Comparison of ENCODE assay signal across 17 cellular contexts in genomic region chr4:81807927-81808672, GRCh38.
DNase-seq lines count a peak whose midpoint lies in the region; ATAC-seq, FAIRE-seq and TF ChIP-seq lines count a peak whose summit lies in the region.
"Had no signal": no experiment of that assay in that cellular context is flagged by ENCODE, and none has a peak within 500 bp of the region (broad histone marks: within the 10 kb centered on the region; RNA-seq: fewer than 3 reads in every experiment).

No MANE protein-coding gene starts in this region.

- H3K4me1 ChIP-seq in K562 (replicated peaks in 1 of 2; ENCODE audit: control insufficient read depth in 2 of 2, insufficient read depth in 2 of 2, low read length in 2 of 2) = peaks cover 21 to 41% of the 10 kb centered on the region in 2 experiments
- no peaks in the 10 kb centered on the region for H3K4me1 ChIP-seq in ovary (ENCODE audit: insufficient read depth)

- H3K4me3 ChIP-seq in K562 (no peak overlapping the region), ovary (no peak overlapping the region)
- H3K4me3 ChIP-seq: mucosa of descending colon had no signal

- H3K4me2 ChIP-seq in K562 (ENCODE audit: insufficient read depth, low read length) = peak overlapping the region; percentile 69

- peak; percentile 80 for ATAC-seq in K562
- ATAC-seq: activated naive CD4-positive, alpha-beta T cell treated with anti-CD3 and anti-CD28 coated beads, Interleukin-2, amount 50 U/mL, for 72 hours; mucosa of descending colon; Panc1; stimulated activated effector memory CD8-positive, alpha-beta T cell treated with anti-CD3 and anti-CD28 coated beads, Interleukin-12 subunit alpha, Interleukin-12 subunit beta, amount 100 ng/mL, for 72 hours had no signal

- in situ Hi-C loops in K562 (cut with MboI) = no loop called here

- intact Hi-C loops in K562 (cut with micrococcal nuclease) = no loop called here
- intact Hi-C loops in ovary (cut with DNase I) = no loop called here
- intact Hi-C loops in activated CD4-positive, alpha-beta T cell treated with anti-CD3 and anti-CD28 coated beads, Interleukin-2, amount 10 ng/mL, durations not matched to agents 24 days and 14 days (cut with micrococcal nuclease) = no loop called here

- WGBS in K562 (ENCODE audit: insufficient coverage, low coverage, missing lambda C conversion rate) = 0% methylated on average over 2 of the region's 2 CpGs
- 31 to 39% (median 34%) methylated on average over 2 of the region's 2 CpGs for WGBS in ovary, 3 donors

- H3K27me3 Mint-ChIP-seq in activated naive CD4-positive, alpha-beta T cell treated with anti-CD3 and anti-CD28 coated beads, Interleukin-2, amount 10 ng/mL, durations not matched to agents 7 days and 5 days = no peaks in the 10 kb centered on the region
- peaks cover 5% of the 10 kb centered on the region for H3K27me3 Mint-ChIP-seq in activated CD4-positive, alpha-beta T cell treated with anti-CD3 and anti-CD28 coated beads, Interleukin-2, amount 10 ng/mL, durations not matched to agents 24 days and 14 days

- POLR2A ChIA-PET in K562 (lab: Yijun Ruan, JAX) = no interaction called here

- no peaks in the 10 kb centered on the region for H3K27me3 ChIP-seq in K562 (ENCODE audit: control insufficient read depth in 2 of 2, insufficient read depth in 2 of 2, low read length in 2 of 2)
- H3K27me3 ChIP-seq in ovary = no peaks in the 10 kb centered on the region

- H3K9me1 ChIP-seq in K562 (ENCODE audit: control insufficient read depth, insufficient read depth, low read length) = peaks cover 4% of the 10 kb centered on the region

- no peak overlapping the region for H3K27ac Mint-ChIP-seq in activated naive CD4-positive, alpha-beta T cell treated with anti-CD3 and anti-CD28 coated beads, Interleukin-2, amount 10 ng/mL, durations not matched to agents 7 days and 5 days
- no peak overlapping the region for H3K27ac Mint-ChIP-seq in activated CD4-positive, alpha-beta T cell treated with anti-CD3 and anti-CD28 coated beads, Interleukin-2, amount 10 ng/mL, durations not matched to agents 24 days and 14 days
- H3K27ac Mint-ChIP-seq: activated naive CD4-positive, alpha-beta T cell treated with anti-CD3 and anti-CD28 coated beads, Interleukin-2, amount 50 U/mL, for 72 hours; stimulated activated effector memory CD8-positive, alpha-beta T cell treated with anti-CD3 and anti-CD28 coated beads, Interleukin-12 subunit alpha, Interleukin-12 subunit beta, amount 100 ng/mL, for 72 hours; T-helper 2 cell treated with Interferon-gamma antibody and Interleukin-4, amounts not matched to agents 5 μg/mL and 100 μg/mL, for 36 hours had no signal

- TF ChIP-seq CTCF in K562 (IDR thresholded peaks at IDR 0.05 in 2 of 3, conservative IDR thresholded peaks at IDR 0.05 in 1 of 3; ENCODE audit: insufficient read depth in 2 of 3, low read depth in 1 of 3, low read length in 3 of 3) = no peak
- no peak for TF ChIP-seq CTCF in ovary (IDR thresholded peaks at IDR 0.05)

- no peaks in the 10 kb centered on the region for H3K36me3 Mint-ChIP-seq in activated naive CD4-positive, alpha-beta T cell treated with anti-CD3 and anti-CD28 coated beads, Interleukin-2, amount 10 ng/mL, durations not matched to agents 7 days and 5 days
- no peaks in the 10 kb centered on the region for H3K36me3 Mint-ChIP-seq in activated CD4-positive, alpha-beta T cell treated with anti-CD3 and anti-CD28 coated beads, Interleukin-2, amount 10 ng/mL, durations not matched to agents 24 days and 14 days (ENCODE audit: low read depth)
- H3K36me3 Mint-ChIP-seq: activated naive CD4-positive, alpha-beta T cell treated with anti-CD3 and anti-CD28 coated beads, Interleukin-2, amount 50 U/mL, for 72 hours; stimulated activated effector memory CD8-positive, alpha-beta T cell treated with anti-CD3 and anti-CD28 coated beads, Interleukin-12 subunit alpha, Interleukin-12 subunit beta, amount 100 ng/mL, for 72 hours had no signal

- H3K9me3 ChIP-seq in K562 (replicated peaks; ENCODE audit: control insufficient read depth, insufficient read depth, low read depth, low read length) = no peaks in the 10 kb centered on the region
- no peaks in the 10 kb centered on the region for H3K9me3 ChIP-seq in ovary
- H3K9me3 ChIP-seq: mucosa of descending colon had no signal

- no peaks in the 10 kb centered on the region for H4K20me1 ChIP-seq in K562 (replicated peaks; ENCODE audit: control insufficient read depth, insufficient read depth, low read length)

- TF ChIP-seq POLR2A in K562 (conservative IDR thresholded peaks at IDR 0.05) = no peak
- TF ChIP-seq POLR2A in ovary (IDR thresholded peaks at IDR 0.05) = no peak

- DNase-seq in DMS 273 (lab: John Stamatoyannopoulos, UW; ENCODE audit: unreplicated experiment) = peak; percentile 79
- DNase-seq in NCI-H1417 (lab: John Stamatoyannopoulos, UW) = peak; percentile 88 to 100 (median 98)
- DNase-seq in NCI-H510A (lab: John Stamatoyannopoulos, UW) = peak; percentile 69
- DNase-seq in K562 (ENCODE audit: extremely low read depth in 1 of 4, low spot score in 3 of 4) = peak in 2 of 4 experiments; percentile 65 to 78
- no peak for DNase-seq in activated CD4-positive, alpha-beta T cell treated with anti-CD3 and anti-CD28 coated beads for 1 hour
- no peak for DNase-seq in activated naive CD4-positive, alpha-beta T cell treated with anti-CD3 and anti-CD28 coated beads, Interleukin-2, amount 10 ng/mL, durations not matched to agents 7 days and 5 days
- DNase-seq in ovary = no peak
- no peak for DNase-seq in activated CD4-positive, alpha-beta T cell treated with anti-CD3 and anti-CD28 coated beads, Interleukin-2, amount 10 ng/mL, durations not matched to agents 24 days and 14 days
- DNase-seq: activated CD8-positive, alpha-beta memory T cell treated with anti-CD3 and anti-CD28 coated beads for 24 hours; Karpas-422; mucosa of descending colon; posterior cingulate gyrus had no signal

- peak; percentile 89 for FAIRE-seq in K562 (lab: Jason Lieb, UNC)
- FAIRE-seq: GM18507 had no signal

- no peak overlapping the region for H3K4me3 Mint-ChIP-seq in activated naive CD4-positive, alpha-beta T cell treated with anti-CD3 and anti-CD28 coated beads, Interleukin-2, amount 10 ng/mL, durations not matched to agents 7 days and 5 days
- no peak overlapping the region for H3K4me3 Mint-ChIP-seq in activated CD4-positive, alpha-beta T cell treated with anti-CD3 and anti-CD28 coated beads, Interleukin-2, amount 10 ng/mL, durations not matched to agents 24 days and 14 days
- H3K4me3 Mint-ChIP-seq: stimulated activated effector memory CD8-positive, alpha-beta T cell treated with anti-CD3 and anti-CD28 coated beads, Interleukin-12 subunit alpha, Interleukin-12 subunit beta, amount 100 ng/mL, for 72 hours; T-helper 2 cell treated with Interferon-gamma antibody and Interleukin-4, amounts not matched to agents 5 μg/mL and 100 μg/mL, for 36 hours had no signal

- no peaks in the 10 kb centered on the region for H3K9me3 Mint-ChIP-seq in activated naive CD4-positive, alpha-beta T cell treated with anti-CD3 and anti-CD28 coated beads, Interleukin-2, amount 10 ng/mL, durations not matched to agents 7 days and 5 days
- H3K9me3 Mint-ChIP-seq in activated CD4-positive, alpha-beta T cell treated with anti-CD3 and anti-CD28 coated beads, Interleukin-2, amount 10 ng/mL, durations not matched to agents 24 days and 14 days = peaks cover 5% of the 10 kb centered on the region
- H3K9me3 Mint-ChIP-seq: activated naive CD4-positive, alpha-beta T cell treated with anti-CD3 and anti-CD28 coated beads, Interleukin-2, amount 50 U/mL, for 72 hours; stimulated activated effector memory CD8-positive, alpha-beta T cell treated with anti-CD3 and anti-CD28 coated beads, Interleukin-12 subunit alpha, Interleukin-12 subunit beta, amount 100 ng/mL, for 72 hours; T-helper 2 cell treated with Interferon-gamma antibody and Interleukin-4, amounts not matched to agents 5 μg/mL and 100 μg/mL, for 36 hours had no signal

- H3K4me1 Mint-ChIP-seq in activated naive CD4-positive, alpha-beta T cell treated with anti-CD3 and anti-CD28 coated beads, Interleukin-2, amount 10 ng/mL, durations not matched to agents 7 days and 5 days = no peaks in the 10 kb centered on the region
- peaks cover 2% of the 10 kb centered on the region for H3K4me1 Mint-ChIP-seq in activated CD4-positive, alpha-beta T cell treated with anti-CD3 and anti-CD28 coated beads, Interleukin-2, amount 10 ng/mL, durations not matched to agents 24 days and 14 days

- peak overlapping the region; percentile 40 for H2AFZ ChIP-seq in K562 (ENCODE audit: low read depth, low read length)

- CTCF ChIA-PET in K562 (lab: Yijun Ruan, JAX; ENCODE audit: low intra/inter-chr PET ratio) = no interaction called here
- CTCF ChIA-PET in activated naive CD4-positive, alpha-beta T cell treated with anti-CD3 and anti-CD28 coated beads, Interleukin-2, amount 10 ng/mL, durations not matched to agents 7 days and 5 days (lab: Charles Lee) = interaction anchor here (1.0 kb wide), 1 partner anchor 9 kb away, joined by 3 read pairs; no protein-coding TSS in a partner anchor

- no peak for TF ChIP-seq RAD21 in K562 (CRISPR knock-in tag; conservative IDR thresholded peaks at IDR 0.05 in 1 of 2, IDR thresholded peaks at IDR 0.05 in 1 of 2)

- H3K27ac ChIP-seq in K562 (ENCODE audit: extremely low read depth, low read depth, low read length) (peak overlapping the region; percentile 29; the same call in 2 of the 3 replicates), ovary (no peak overlapping the region)

- TF ChIP-seq EP300 in K562 (IDR thresholded peaks at IDR 0.05; ENCODE audit: low read length) (peak; percentile 81; the same call in 1 of the 2 replicates), ovary (IDR thresholded peaks at IDR 0.05) (no peak)

- H3K79me2 ChIP-seq in K562 (ENCODE audit: control insufficient read depth, insufficient read depth, low read length) = no peaks in the 10 kb centered on the region

- H3K36me3 ChIP-seq in K562 (ENCODE audit: control insufficient read depth, insufficient read depth, low read length) (no peaks in the 10 kb centered on the region), ovary (no peaks in the 10 kb centered on the region)

- no TSS peak for BruUV-seq in K562 (replicated peaks; lab: Mats Ljungman, UMichigan)

- H3K9ac ChIP-seq in K562 (ENCODE audit: insufficient read depth in 1 of 2, low read depth in 2 of 2, low read length in 2 of 2) = peak overlapping the region; percentile 17 to 29; a peak in 2 of 4 replicates

TF ChIP-seq in K562, 482 proteins besides CTCF, POLR2A, EP300 and RAD21 (continues in another document):
- TF ChIP-seq CREB1 (IDR thresholded peaks at IDR 0.05) (peak; percentile 28; the same call in 1 of the 2 replicates), CREB1 (CRISPR knock-in tag; IDR thresholded peaks at IDR 0.05) (no peak), CHD2 (IDR thresholded peaks at IDR 0.05; ENCODE audit: low read depth, low read length) (no peak), CCNT2 (IDR thresholded peaks at IDR 0.05; ENCODE audit: borderline replicate concordance, extremely low read depth, insufficient read length, low read depth, low read length) (peak; percentile 67), TAL1 (IDR thresholded peaks at IDR 0.05) (peak; percentile 70), SNRNP70 (optimal IDR thresholded peaks at IDR 0.05; ENCODE audit: low read depth, low read length) (no peak)

Comparison
In these comparisons a context has a peak if more than half of its experiments do, and no peak if none do; other contexts are left out.
1. DNase-seq: peak in DMS 273 (single experiment), NCI-H1417 (3 of 3) and NCI-H510A (single experiment); none in activated CD4-positive, alpha-beta T cell treated with anti-CD3 and anti-CD28 coated beads for 1 hour (single experiment), activated naive CD4-positive, alpha-beta T cell treated with anti-CD3 and anti-CD28 coated beads, Interleukin-2, amount 10 ng/mL, durations not matched to agents 7 days and 5 days (single experiment), ovary (0 of 5) and activated CD4-positive, alpha-beta T cell treated with anti-CD3 and anti-CD28 coated beads, Interleukin-2, amount 10 ng/mL, durations not matched to agents 24 days and 14 days (single experiment).